11 cellular contexts compared by ENCODE assay signal in genomic region chr3:15160662-15161061, GRCh38.
"Had no signal": no experiment of that assay in that cellular context is flagged by ENCODE, and none has a peak within 500 bp of the region (broad histone marks: within the 10 kb centered on the region; RNA-seq: fewer than 3 reads in every experiment).

No MANE protein-coding gene starts in this region.

- H3K4me2 ChIP-seq: GM23338 had no signal

- H3K4me1 ChIP-seq: HAP-1 had no signal

- H3K36me3 ChIP-seq: HAP-1 had no signal

- H3K9me3 ChIP-seq: HAP-1 had no signal

- ATAC-seq: GM23338, HCT116 had no signal

- FAIRE-seq: H1, H54 had no signal

- H3K4me1 Mint-ChIP-seq: GM23338, H9 had no signal

- H2AFZ ChIP-seq: GM23248, GM23338 had no signal

- H3K9ac ChIP-seq: GM23248 had no signal

- H3K4me3 Mint-ChIP-seq: GM23338, H9, HFFc6 had no signal

- H3K27ac Mint-ChIP-seq: GM23338, H9, HFFc6 had no signal

- DNase-seq: GOT3, H7, H9, HCEC 1CT, HFFc6 had no signal

- H3K27ac ChIP-seq: GM23248 had no signal

- H3K4me3 ChIP-seq: GM23248, GM23338, HAP-1 had no signal
